1 cellular context compared by ENCODE assay signal in genomic region chr13:49494645-49495044, GRCh38.
TF ChIP-seq lines count a peak whose summit lies in the region.

No MANE protein-coding gene starts in this region.

TF ChIP-seq in WTC11, 78 proteins besides CTCF, POLR2A, EP300 and RAD21 (continued from another document):
- no peak for TF ChIP-seq USF2 (CRISPR knock-in tag; IDR thresholded peaks at IDR 0.05)
- no peak for TF ChIP-seq PRRX2 (CRISPR knock-in tag; IDR thresholded peaks at IDR 0.05)
- TF ChIP-seq JUN (CRISPR knock-in tag; IDR thresholded peaks at IDR 0.05): no peak
- TF ChIP-seq IRF1 (CRISPR knock-in tag; IDR thresholded peaks at IDR 0.05): no peak
- no peak for TF ChIP-seq GABPB1 (CRISPR knock-in tag; IDR thresholded peaks at IDR 0.05)
- TF ChIP-seq ATF6 (CRISPR knock-in tag; IDR thresholded peaks at IDR 0.05): no peak
- TF ChIP-seq ZNF416 (CRISPR knock-in tag; IDR thresholded peaks at IDR 0.05): no peak
- TF ChIP-seq ZNF121 (CRISPR knock-in tag; IDR thresholded peaks at IDR 0.05): no peak
- TF ChIP-seq ZNF219 (CRISPR knock-in tag; IDR thresholded peaks at IDR 0.05; ENCODE audit: borderline replicate concordance): no peak
- TF ChIP-seq SMAD3 (CRISPR knock-in tag; IDR thresholded peaks at IDR 0.05; ENCODE audit: borderline replicate concordance): no peak
- TF ChIP-seq FOXP1 (CRISPR knock-in tag; IDR thresholded peaks at IDR 0.05; ENCODE audit: borderline replicate concordance): no peak
- TF ChIP-seq ESRRA (CRISPR knock-in tag; IDR thresholded peaks at IDR 0.05; ENCODE audit: borderline replicate concordance): no peak
